ENCODE assay signal across 1 cellular context in genomic region chr4:168285850-168286249, GRCh38. TPM values are rescaled to one million over a fixed set of nuclear protein-coding genes. Genes with fewer than 3 reads are reported as not detected.
"Had no signal": no experiment of that assay in that cellular context is flagged by ENCODE, and none has a peak within 500 bp of the region (broad histone marks: within the 10 kb centered on the region; RNA-seq: fewer than 3 reads in every experiment).

No MANE protein-coding gene starts in this region.

RNA-seq across cellular contexts. Expression of gene DDX60, which starts 32.7 kb away (rescaled TPM):
- total RNA-seq: G401 had no signal
